In genomic region chr3:194284351-194284750, GRCh38 we compare ENCODE assay signal across 25 cellular contexts.
DNase-seq lines count a peak whose midpoint lies in the region; ATAC-seq, FAIRE-seq and TF ChIP-seq lines count a peak whose summit lies in the region.
"Had no signal": no experiment of that assay in that cellular context is flagged by ENCODE, and none has a peak within 500 bp of the region (broad histone marks: within the 10 kb centered on the region; RNA-seq: fewer than 3 reads in every experiment).

No MANE protein-coding gene starts in this region.

- H3K4me1 ChIP-seq in K562 (replicated peaks in 1 of 2; ENCODE audit: control insufficient read depth in 2 of 2, insufficient read depth in 2 of 2, low read length in 2 of 2), result peaks cover 0 to 3% of the 10 kb centered on the region in 2 experiments; a peak in 2 of 5 replicates
- peaks cover 32 to 39% of the 10 kb centered on the region in 2 donors for H3K4me1 ChIP-seq in neuronal stem cell (ENCODE audit: control insufficient read depth in 2 of 2, insufficient read depth in 1 of 2, low read depth in 1 of 2, low read length in 2 of 2)
- peaks cover 0 to 8% (median 5%) of the 10 kb centered on the region in 4 donors for H3K4me1 ChIP-seq in tibial artery

- H3K27me3 ChIP-seq in K562 (ENCODE audit: control insufficient read depth in 2 of 2, insufficient read depth in 2 of 2, low read length in 2 of 2) (no peaks in the 10 kb centered on the region), neuronal stem cell (ENCODE audit: control insufficient read depth in 3 of 3, insufficient read depth in 3 of 3, low read depth in 1 of 3, low read length in 3 of 3) (peaks cover 0 to 2% (median 0%) of the 10 kb centered on the region in 3 experiments), tibial artery (peaks cover 0 to 23% of the 10 kb centered on the region in 2 donors)

- TF ChIP-seq CTCF in K562 (IDR thresholded peaks at IDR 0.05 in 2 of 3, conservative IDR thresholded peaks at IDR 0.05 in 1 of 3; ENCODE audit: insufficient read depth in 2 of 3, low read depth in 1 of 3, low read length in 3 of 3), result no peak
- TF ChIP-seq CTCF in tibial artery (IDR thresholded peaks at IDR 0.05), result no peak

- no peak for FAIRE-seq in K562 (lab: Jason Lieb, UNC)
- FAIRE-seq: GM12878, HTR-8/SVneo had no signal

- CTCF ChIA-PET in K562 (lab: Yijun Ruan, JAX; ENCODE audit: low intra/inter-chr PET ratio), result no interaction called here

- TF ChIP-seq POLR2A in K562 (conservative IDR thresholded peaks at IDR 0.05) (no peak), GM18505 (IDR thresholded peaks at IDR 0.05; ENCODE audit: borderline replicate concordance, extremely low read depth, insufficient read depth, insufficient read length) (no peak)

- no peak overlapping the region for H3K4ac ChIP-seq in neuronal stem cell (ENCODE audit: low read length)

- H4K8ac ChIP-seq in neuronal stem cell (ENCODE audit: low read depth, low read length), result no peak overlapping the region

- TF ChIP-seq RAD21 in K562 (CRISPR knock-in tag; conservative IDR thresholded peaks at IDR 0.05 in 1 of 2, IDR thresholded peaks at IDR 0.05 in 1 of 2), result no peak

- H3K36me3 ChIP-seq in K562 (ENCODE audit: control insufficient read depth, insufficient read depth, low read length) (no peaks in the 10 kb centered on the region), neuronal stem cell (replicated peaks in 1 of 2; ENCODE audit: control insufficient read depth in 2 of 2, insufficient read depth in 2 of 2, low read length in 2 of 2) (no peaks in the 10 kb centered on the region), tibial artery (no peaks in the 10 kb centered on the region)

- H2BK5ac ChIP-seq in neuronal stem cell (ENCODE audit: low read length), result no peak overlapping the region

- H2BK120ac ChIP-seq in neuronal stem cell (ENCODE audit: low read depth, low read length), result no peak overlapping the region

- 61% methylated on average over 5 of the region's 5 CpGs for WGBS in K562 (ENCODE audit: insufficient coverage, low coverage, missing lambda C conversion rate)
- no CpG with 5 or more reads among the region's 5 CpGs for WGBS in neuronal stem cell (ENCODE audit: extremely low coverage in 2 of 2, insufficient read length in 2 of 2, insufficient replicate concordance in 1 of 2), 2 donors

- no TSS peak for BruUV-seq in K562 (replicated peaks; lab: Mats Ljungman, UMichigan)

- H2AK5ac ChIP-seq in neuronal stem cell (ENCODE audit: low read depth, low read length), result peak overlapping the region; percentile 51

- no peaks in the 10 kb centered on the region for H3K79me2 ChIP-seq in K562 (ENCODE audit: control insufficient read depth, insufficient read depth, low read length)

- no peak overlapping the region for H4K91ac ChIP-seq in neuronal stem cell (ENCODE audit: low read depth, low read length, poor library complexity)

- DNase-seq in K562 (ENCODE audit: extremely low read depth in 1 of 4, low spot score in 3 of 4) (no peak), ecto neural progenitor cell (ENCODE audit: low spot score) (peak; percentile 21), neuronal stem cell (ENCODE audit: low spot score) (no peak), tibial artery (peak; percentile 18 to 27)
- no peak for DNase-seq in stimulated activated CD4-positive, alpha-beta T cell treated with anti-CD3 and anti-CD28 coated beads, Interleukin-4, amount 100 ng/mL, for 1 hour
- DNase-seq: C1 segment of cervical spinal cord; CD4-positive, alpha-beta memory T cell; COR-L47; EL; GDM1; H9; KBM-7; MV-4-11; NCI-H1105; NCI-H1436 treated with DMSO at 0.1 percent for 48 hours; NCI-H1930; NCI-H2107; NCI-H524; SHP77 treated with DMSO at 0.1 percent for 48 hours had no signal

- H2AFZ ChIP-seq in K562 (ENCODE audit: low read depth, low read length) (peak overlapping the region; percentile 17; the same call in 1 of the 2 replicates), neuronal stem cell (ENCODE audit: low read length) (no peak overlapping the region)
- H2AFZ ChIP-seq: GM23248 had no signal

- in situ Hi-C loops in K562 (cut with MboI), result no loop called here

- ATAC-seq in K562, result no peak
- no peak for ATAC-seq in HG02623 (IDR thresholded peaks at IDR 0.05; ENCODE audit: unreplicated experiment)
- ATAC-seq in GM18505 (IDR thresholded peaks at IDR 0.05; ENCODE audit: unreplicated experiment), result no peak
- ATAC-seq: GM12878, Panc1 had no signal

- H2BK15ac ChIP-seq in neuronal stem cell (ENCODE audit: low read length), result no peak overlapping the region

- peak overlapping the region; percentile 40 for H3K18ac ChIP-seq in neuronal stem cell (ENCODE audit: low read length)

- POLR2A ChIA-PET in K562 (lab: Yijun Ruan, JAX), result interaction anchor here (0.8 kb wide), 1 partner anchor 11 kb away, joined by 3 read pairs; no protein-coding TSS in a partner anchor

- H3K79me1 ChIP-seq in neuronal stem cell (ENCODE audit: low read depth, low read length), result no peaks in the 10 kb centered on the region

- H3K9ac ChIP-seq in K562 (ENCODE audit: insufficient read depth in 1 of 2, low read depth in 2 of 2, low read length in 2 of 2) (no peak overlapping the region), neuronal stem cell (ENCODE audit: low read depth, low read length, poor library complexity) (no peak overlapping the region)
- H3K9ac ChIP-seq: GM23248 had no signal

- TF ChIP-seq EP300 in K562 (IDR thresholded peaks at IDR 0.05; ENCODE audit: low read length), result no peak

- H3K27ac ChIP-seq in K562 (ENCODE audit: extremely low read depth, low read depth, low read length) (no peak overlapping the region), neuronal stem cell (replicated peaks; ENCODE audit: low read length) (no peak overlapping the region), tibial artery (no peak overlapping the region)
- H3K27ac ChIP-seq: GM23248 had no signal

- no peaks in the 10 kb centered on the region for H3K9me1 ChIP-seq in K562 (ENCODE audit: control insufficient read depth, insufficient read depth, low read length)

- intact Hi-C loops in K562 (cut with micrococcal nuclease), result no loop called here
- intact Hi-C loops in tibial artery (cut with DNase I; ENCODE audit: low total_unique reads), result no loop called here

- H3K9me3 ChIP-seq in K562 (replicated peaks; ENCODE audit: control insufficient read depth, insufficient read depth, low read depth, low read length) (no peaks in the 10 kb centered on the region), neuronal stem cell (replicated peaks in 1 of 2; ENCODE audit: control insufficient read depth in 2 of 2, insufficient read depth in 1 of 2, low read depth in 1 of 2, low read length in 2 of 2) (no peaks in the 10 kb centered on the region), tibial artery (no peaks in the 10 kb centered on the region)

- no peak overlapping the region for H2BK12ac ChIP-seq in neuronal stem cell (ENCODE audit: low read length)

- no peak overlapping the region for H3K14ac ChIP-seq in neuronal stem cell (ENCODE audit: low read length)

- H3K4me2 ChIP-seq in K562 (ENCODE audit: insufficient read depth, low read length) (no peak overlapping the region), neuronal stem cell (ENCODE audit: insufficient read depth, low read length, poor library complexity, severe bottlenecking) (no peak overlapping the region)

- H4K20me1 ChIP-seq in K562 (replicated peaks; ENCODE audit: control insufficient read depth, insufficient read depth, low read length), result no peaks in the 10 kb centered on the region

- H3K4me3 ChIP-seq in K562 (no peak overlapping the region), neuronal stem cell (ENCODE audit: low read length in 2 of 2) (no peak overlapping the region), tibial artery (no peak overlapping the region)
- H3K4me3 ChIP-seq: GM12878, GM23248 had no signal

- H3K23ac ChIP-seq in neuronal stem cell (ENCODE audit: low read depth, low read length, poor library complexity), result no peak overlapping the region

TF ChIP-seq in K562, 482 proteins besides CTCF, POLR2A, EP300 and RAD21:
- TF ChIP-seq PHF21A (IDR thresholded peaks at IDR 0.05; ENCODE audit: borderline replicate concordance, low read depth), result no peak
- TF ChIP-seq, protein P1, sequence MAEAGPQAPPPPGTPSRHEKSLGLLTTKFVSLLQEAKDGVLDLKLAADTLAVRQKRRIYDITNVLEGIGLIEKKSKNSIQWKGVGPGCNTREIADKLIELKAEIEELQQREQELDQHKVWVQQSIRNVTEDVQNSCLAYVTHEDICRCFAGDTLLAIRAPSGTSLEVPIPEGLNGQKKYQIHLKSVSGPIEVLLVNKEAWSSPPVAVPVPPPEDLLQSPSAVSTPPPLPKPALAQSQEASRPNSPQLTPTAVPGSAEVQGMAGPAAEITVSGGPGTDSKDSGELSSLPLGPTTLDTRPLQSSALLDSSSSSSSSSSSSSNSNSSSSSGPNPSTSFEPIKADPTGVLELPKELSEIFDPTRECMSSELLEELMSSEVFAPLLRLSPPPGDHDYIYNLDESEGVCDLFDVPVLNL (CRISPR knock-in tag; IDR thresholded peaks at IDR 0.05; ENCODE audit: low read depth), result no peak
- no peak for TF ChIP-seq ZNF12 (CRISPR knock-in tag; IDR thresholded peaks at IDR 0.05)
- no peak for TF ChIP-seq LARP7 (IDR thresholded peaks at IDR 0.05)
- no peak for TF ChIP-seq KAT7 (CRISPR knock-in tag; IDR thresholded peaks at IDR 0.05; ENCODE audit: borderline replicate concordance)
- TF ChIP-seq ZNF584 (CRISPR knock-in tag; IDR thresholded peaks at IDR 0.05; ENCODE audit: low read depth), result no peak

Comparison
In these comparisons a context has a peak if more than half of its experiments do, and no peak if none do; other contexts are left out.
1. DNase-seq: peak in ecto neural progenitor cell (single experiment) and tibial artery (2 of 2); none in K562 (0 of 4), neuronal stem cell (single experiment) and stimulated activated CD4-positive, alpha-beta T cell treated with anti-CD3 and anti-CD28 coated beads, Interleukin-4, amount 100 ng/mL, for 1 hour (single experiment).